In the genomic region with DNA sequence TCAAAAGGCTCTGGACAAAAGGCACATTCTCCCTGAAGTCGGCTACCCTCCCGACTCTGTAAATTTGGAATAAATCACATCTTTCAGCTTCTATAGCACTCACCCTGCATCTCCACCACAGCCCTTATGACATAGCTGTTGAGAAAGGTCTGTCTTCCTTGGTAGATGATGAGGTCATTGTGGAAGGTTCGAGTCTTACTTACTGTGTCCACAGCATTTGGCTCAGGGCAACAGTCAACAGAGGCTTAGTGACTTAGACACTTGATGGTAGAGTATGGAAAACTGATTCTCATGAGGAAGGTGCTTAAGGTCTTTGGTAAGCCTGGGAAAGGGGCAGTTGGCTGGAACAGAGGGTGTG, we compare ENCODE assay signal across 18 cellular contexts. TPM values are rescaled to one million over a fixed set of nuclear protein-coding genes. Genes with fewer than 3 reads are reported as not detected.
DNase-seq lines count a peak whose midpoint lies in the region; ATAC-seq lines count a peak whose summit lies in the region.
"Had no signal": no experiment of that assay in that cellular context is flagged by ENCODE, and none has a peak within 500 bp of the region (broad histone marks: within the 10 kb centered on the region; RNA-seq: fewer than 3 reads in every experiment).

No MANE protein-coding gene starts in this region.

- no peak overlapping the region for H2BK120ac ChIP-seq in mesendoderm (ENCODE audit: low read depth, low read length)

- H2AK5ac ChIP-seq in mesendoderm (ENCODE audit: low read length), result no peak overlapping the region

- no peaks in the 10 kb centered on the region for H3K4me1 ChIP-seq in mesendoderm (ENCODE audit: control insufficient read depth, low read depth, low read length)
- H3K4me1 ChIP-seq: body of pancreas, uterus had no signal

- no peak overlapping the region for H3K18ac ChIP-seq in mesendoderm (ENCODE audit: low read length)

- H3K56ac ChIP-seq in mesendoderm (ENCODE audit: low read length), result no peak overlapping the region

- peak; percentile 25 for DNase-seq in SKM-1 treated with dmso at 0.1 percent for 144 hours (lab: John Stamatoyannopoulos, UW; ENCODE audit: unreplicated experiment)
- DNase-seq in SKM-1 (lab: John Stamatoyannopoulos, UW; ENCODE audit: unreplicated experiment), result no peak
- DNase-seq in NCI-H226, result peak; percentile 22
- peak; percentile 66 for DNase-seq in iris pigment epithelial cell (ENCODE audit: low read depth)
- no peak for DNase-seq in stimulated activated naive CD8-positive, alpha-beta T cell treated with anti-CD3 and anti-CD28 coated beads, Interleukin-15, Interleukin-2, amounts not matched to agents 100 U/mL and 50 U/mL, for 24 hours
- no peak for DNase-seq in mesendoderm
- no peak for DNase-seq in kidney tubule cell (ENCODE audit: low spot score)
- DNase-seq: activated naive CD4-positive, alpha-beta T cell; body of pancreas; cortex of kidney; foreskin melanocyte; GOT3; naive B cell; NCI-H1694; NCI-H526; Peyer's patch; uterus had no signal

- no peak overlapping the region for H2BK15ac ChIP-seq in mesendoderm (replicated peaks; ENCODE audit: low read depth)

- H3K79me2 ChIP-seq in mesendoderm (ENCODE audit: control insufficient read depth, insufficient read depth, low read length), result no peaks in the 10 kb centered on the region

- no peaks in the 10 kb centered on the region for H3K27me3 ChIP-seq in mesendoderm (ENCODE audit: insufficient read depth, low read length, poor library complexity)
- H3K27me3 ChIP-seq: body of pancreas, Peyer's patch, uterus had no signal

- no peak overlapping the region for H3K27ac ChIP-seq in mesendoderm (ENCODE audit: low read depth, low read length)
- H3K27ac ChIP-seq: body of pancreas, Peyer's patch, uterus had no signal

- no peak overlapping the region for H3K4me2 ChIP-seq in mesendoderm (ENCODE audit: low read length)

- no peak overlapping the region for H4K5ac ChIP-seq in mesendoderm (ENCODE audit: low read length)

- no peak overlapping the region for H3K4ac ChIP-seq in mesendoderm (ENCODE audit: low read depth, low read length)

- H3K23ac ChIP-seq in mesendoderm (ENCODE audit: low read length), result no peak overlapping the region

- H3K36me3 ChIP-seq in mesendoderm (ENCODE audit: control insufficient read depth, insufficient read depth, low read length), result no peaks in the 10 kb centered on the region
- H3K36me3 ChIP-seq: Peyer's patch, uterus had no signal

- H3K79me1 ChIP-seq in mesendoderm (ENCODE audit: low read length), result peaks cover 9% of the 10 kb centered on the region

- H2BK5ac ChIP-seq in mesendoderm (ENCODE audit: low read length), result no peak overlapping the region

- no peak overlapping the region for H3K9ac ChIP-seq in mesendoderm (ENCODE audit: low read length)

- no peak overlapping the region for H4K8ac ChIP-seq in mesendoderm (ENCODE audit: low read depth, low read length)

- ATAC-seq in stimulated activated naive CD8-positive, alpha-beta T cell treated with anti-CD3 and anti-CD28 coated beads, Interleukin-15, Interleukin-2, amounts not matched to agents 100 U/mL and 50 U/mL, for 24 hours, result peak; percentile 76
- ATAC-seq in GM19452 (IDR thresholded peaks at IDR 0.05; ENCODE audit: unreplicated experiment), result no peak
- ATAC-seq: body of pancreas had no signal

- H3K4me3 ChIP-seq in mesendoderm (ENCODE audit: low read length), result no peak overlapping the region
- H3K4me3 ChIP-seq: body of pancreas, Peyer's patch, uterus had no signal

- no CpG with 5 or more reads among the region's 3 CpGs for WGBS in mesendoderm (ENCODE audit: extremely low coverage, insufficient coverage, low lambda C conversion rate)

RNA-seq across cellular contexts. Expression of a gene that starts 45.6 kb away (rescaled TPM):
- 8.7 TPM for polyA plus RNA-seq in mesendoderm (2013, experiment 1 of 2)
- 8.4 TPM for polyA plus RNA-seq in mesendoderm (2013, experiment 2 of 2)

Comparison
In these comparisons a context has a peak if more than half of its experiments do, and no peak if none do; other contexts are left out.
1. DNase-seq: peak in SKM-1 treated with dmso at 0.1 percent for 144 hours (single experiment), NCI-H226 (single experiment) and iris pigment epithelial cell (single experiment); none in SKM-1 (single experiment), stimulated activated naive CD8-positive, alpha-beta T cell treated with anti-CD3 and anti-CD28 coated beads, Interleukin-15, Interleukin-2, amounts not matched to agents 100 U/mL and 50 U/mL, for 24 hours (single experiment), mesendoderm (single experiment) and kidney tubule cell (single experiment).